8 cellular contexts compared by ENCODE assay signal in genomic region chr1:228108055-228108690, GRCh38. TPM values are rescaled to one million over a fixed set of nuclear protein-coding genes. Genes with fewer than 3 reads are reported as not detected.
DNase-seq lines count a peak whose midpoint lies in the region; ATAC-seq and TF ChIP-seq lines count a peak whose summit lies in the region.

No MANE protein-coding gene starts in this region.

- peak overlapping the region; percentile 49 to 86 (median 81); a peak in 20 of 22 replicates for H3K27ac ChIP-seq in BLaER1 treated with 17β-estradiol and CSF1 and Interleukin-3, amounts not matched to agents 10 nM and 100 nM
- H3K27ac ChIP-seq in MM.1S (ENCODE audit: low read length), result peak overlapping the region; percentile 59; the same call in 1 of the 2 replicates
- no peak overlapping the region for H3K27ac ChIP-seq in colonic mucosa

- H3K27me3 ChIP-seq in BLaER1 treated with 17β-estradiol and CSF1 and Interleukin-3, amounts not matched to agents 10 nM and 100 nM, result no peaks in the 10 kb centered on the region
- no peaks in the 10 kb centered on the region for H3K27me3 ChIP-seq in MM.1S (replicated peaks; ENCODE audit: insufficient read depth, low read length)
- H3K27me3 ChIP-seq in colonic mucosa, result no peaks in the 10 kb centered on the region

- H3K27ac Mint-ChIP-seq in nephron, result peak overlapping the region in 1 of 3 experiments; percentile 46

- H3K9me3 Mint-ChIP-seq in nephron, result no peaks in the 10 kb centered on the region

- H3K36me3 Mint-ChIP-seq in nephron (ENCODE audit: low read depth), result peaks cover 9% of the 10 kb centered on the region

- H3K4me3 ChIP-seq in BLaER1 treated with 17β-estradiol and CSF1 and Interleukin-3, amounts not matched to agents 10 nM and 100 nM, result peak overlapping the region; percentile 88 to 100 (median 98)
- H3K4me3 ChIP-seq in MM.1S (ENCODE audit: low read length) (peak overlapping the region; percentile 100), colonic mucosa (peak overlapping the region; percentile 99)

- no peak overlapping the region for H2AFZ ChIP-seq in MM.1S (ENCODE audit: low read length)

- H3F3A ChIP-seq in MM.1S (ENCODE audit: insufficient read depth, low read length), result peaks cover 31% of the 10 kb centered on the region

- H3K4me3 Mint-ChIP-seq in nephron, result peak overlapping the region; percentile 90 to 98 (median 95)

- H3K9me2 ChIP-seq in MM.1S (replicated peaks; ENCODE audit: insufficient read depth, low read length), result no peaks in the 10 kb centered on the region

- ATAC-seq in GM18868 (IDR thresholded peaks at IDR 0.05; ENCODE audit: unreplicated experiment), result no peak

- H3K4me2 ChIP-seq in BLaER1 treated with 17β-estradiol and CSF1 and Interleukin-3, amounts not matched to agents 10 nM and 100 nM, result peak overlapping the region; percentile 94 to 100 (median 98)
- peak overlapping the region; percentile 99 for H3K4me2 ChIP-seq in MM.1S (ENCODE audit: low read depth, low read length)

- peaks cover 33 to 42% (median 37%) of the 10 kb centered on the region in 10 experiments for H3K4me1 ChIP-seq in BLaER1 treated with 17β-estradiol and CSF1 and Interleukin-3, amounts not matched to agents 10 nM and 100 nM
- H3K4me1 ChIP-seq in MM.1S (ENCODE audit: low read length) (peaks cover 35% of the 10 kb centered on the region), colonic mucosa (peaks cover 9% of the 10 kb centered on the region)

- no peak for DNase-seq in MM.1S
- DNase-seq in colonic mucosa, result no peak
- no peak for DNase-seq in NCI-H82 (lab: John Stamatoyannopoulos, UW)
- no peak for DNase-seq in 8988T
- DNase-seq in cerebellar cortex (ENCODE audit: low spot score), result no peak

- H3K79me2 ChIP-seq in MM.1S (ENCODE audit: low read length), result peaks cover 42% of the 10 kb centered on the region

- H3K9ac ChIP-seq in BLaER1 treated with 17β-estradiol and CSF1 and Interleukin-3, amounts not matched to agents 10 nM and 100 nM, result peak overlapping the region; percentile 84 to 95 (median 91)
- H3K9ac ChIP-seq in MM.1S (ENCODE audit: low read length) (peak overlapping the region; percentile 99), colonic mucosa (ENCODE audit: low read depth in 2 of 2, low read length in 2 of 2) (peak overlapping the region in 1 of 2 donors; percentile 95)

- peaks cover 0 to 19% (median 0%) of the 10 kb centered on the region in 11 experiments; a peak in 4 of 22 replicates for H4K20me1 ChIP-seq in BLaER1 treated with 17β-estradiol and CSF1 and Interleukin-3, amounts not matched to agents 10 nM and 100 nM
- H4K20me1 ChIP-seq in MM.1S (ENCODE audit: insufficient read depth, low read length), result no peaks in the 10 kb centered on the region

- no peaks in the 10 kb centered on the region for H3K9me3 ChIP-seq in BLaER1 treated with 17β-estradiol and CSF1 and Interleukin-3, amounts not matched to agents 10 nM and 100 nM (replicated peaks in 1 of 11)
- H3K9me3 ChIP-seq in MM.1S (replicated peaks; ENCODE audit: insufficient read depth, low read length) (no peaks in the 10 kb centered on the region), colonic mucosa (no peaks in the 10 kb centered on the region)

- peaks cover 21 to 34% (median 26%) of the 10 kb centered on the region in 11 experiments for H3K36me3 ChIP-seq in BLaER1 treated with 17β-estradiol and CSF1 and Interleukin-3, amounts not matched to agents 10 nM and 100 nM
- 0 out of 2 replicates have a peak, but pooled peaks cover 3% of the 10 kb centered on the region for H3K36me3 ChIP-seq in MM.1S (replicated peaks; ENCODE audit: insufficient read depth, low read length)
- H3K36me3 ChIP-seq in colonic mucosa, result no peaks in the 10 kb centered on the region

- intact Hi-C loops in colonic mucosa (cut with DNase I), result no loop called here

- H3K4me1 Mint-ChIP-seq in nephron, result peaks cover 22% of the 10 kb centered on the region

- TF ChIP-seq CTCF in MM.1S (IDR thresholded peaks at IDR 0.05; ENCODE audit: low read length) (no peak), colonic mucosa (IDR thresholded peaks at IDR 0.05) (no peak), nephron (IDR thresholded peaks at IDR 0.05; ENCODE audit: unreplicated experiment in 3 of 3) (no peak)

- H3K27me3 Mint-ChIP-seq in nephron (ENCODE audit: low read depth), result no peaks in the 10 kb centered on the region

RNA-seq across cellular contexts. Expression of gene MRPL55, which starts 0.9 kb away (rescaled TPM):
- total RNA-seq in colonic mucosa, result 10 to 100 TPM; 33.0 to 60.7 TPM

RNA-seq across cellular contexts. Expression of gene C1orf35, which starts 5.0 kb away (rescaled TPM):
- total RNA-seq in colonic mucosa, result 10 to 100 TPM; 14.9 to 26.4 TPM

RNA-seq across cellular contexts. Expression of gene ARF1, which starts 25.7 kb away (rescaled TPM):
- 100 to 1,000 TPM; 522 to 586 TPM for total RNA-seq in colonic mucosa

RNA-seq across cellular contexts. Expression of gene GUK1, which starts 31.9 kb away (rescaled TPM):
- 100 to 1,000 TPM; 178 to 221 TPM for total RNA-seq in colonic mucosa

RNA-seq across cellular contexts. Expression of gene GJC2, which starts 41.6 kb away (rescaled TPM):
- 1 to 10 TPM in 1 of 2 donors, under 1 TPM in 1; 0.69 to 1.2 TPM for total RNA-seq in colonic mucosa
